ENCODE assay signal across 19 cellular contexts in genomic region chr1:3315399-3315798, GRCh38.
DNase-seq lines count a peak whose midpoint lies in the region; ATAC-seq and TF ChIP-seq lines count a peak whose summit lies in the region.
"Had no signal": no experiment of that assay in that cellular context is flagged by ENCODE, and none has a peak within 500 bp of the region (broad histone marks: within the 10 kb centered on the region; RNA-seq: fewer than 3 reads in every experiment).

No MANE protein-coding gene starts in this region.

- POLR2A ChIA-PET in activated CD8-positive, alpha-beta T cell treated with anti-CD3 and anti-CD28 coated beads for 36 hours (lab: Charles Lee) = no interaction called here

- peaks cover 32% of the 10 kb centered on the region for H3K4me1 ChIP-seq in iPS-18a (ENCODE audit: control insufficient read depth, low read depth, low read length)
- peaks cover 38% of the 10 kb centered on the region for H3K4me1 ChIP-seq in smooth muscle cell (ENCODE audit: low read depth)
- H3K4me1 ChIP-seq in mammary epithelial cell (ENCODE audit: insufficient read depth, low read length) = peaks cover 3% of the 10 kb centered on the region

- peaks cover 25% of the 10 kb centered on the region for H3K27me3 Mint-ChIP-seq in activated naive CD4-positive, alpha-beta T cell treated with anti-CD3 and anti-CD28 coated beads, Interleukin-2, amount 10 ng/mL, durations not matched to agents 7 days and 5 days
- H3K27me3 Mint-ChIP-seq in activated CD8-positive, alpha-beta T cell treated with anti-CD3 and anti-CD28 coated beads for 36 hours = peaks cover 17% of the 10 kb centered on the region

- H3K9me3 ChIP-seq in iPS-18a (ENCODE audit: control insufficient read depth, low read depth, low read length) (no peaks in the 10 kb centered on the region), smooth muscle cell (replicated peaks; ENCODE audit: low read depth) (no peaks in the 10 kb centered on the region), mammary epithelial cell (replicated peaks; ENCODE audit: insufficient read depth, low read length) (peaks cover 38% of the 10 kb centered on the region)
- H3K9me3 ChIP-seq: suprapubic skin had no signal

- H3K4me2 ChIP-seq in smooth muscle cell = peak overlapping the region; percentile 25
- no peak overlapping the region for H3K4me2 ChIP-seq in mammary epithelial cell (ENCODE audit: insufficient read depth, low read depth, low read length)

- in situ Hi-C loops in mammary epithelial cell (cut with MboI; ENCODE audit: low sequenced_read_pairs in 2 of 2) = no loop called here

- TF ChIP-seq CTCF in activated CD8-positive, alpha-beta T cell treated with anti-CD3 and anti-CD28 coated beads for 36 hours (IDR thresholded peaks at IDR 0.05) = no peak
- TF ChIP-seq CTCF in smooth muscle cell (IDR thresholded peaks at IDR 0.05; ENCODE audit: borderline replicate concordance, insufficient read depth, poor library complexity, severe bottlenecking) = no peak
- no peak for TF ChIP-seq CTCF in mammary epithelial cell (conservative IDR thresholded peaks at IDR 0.05 in 1 of 2, IDR thresholded peaks at IDR 0.05 in 1 of 2; ENCODE audit: extremely low read depth in 1 of 2, insufficient read depth in 1 of 2, low read depth in 1 of 2, low read length in 2 of 2)

- intact Hi-C loops in activated CD8-positive, alpha-beta T cell treated with anti-CD3 and anti-CD28 coated beads for 36 hours (cut with micrococcal nuclease) = no loop called here
- intact Hi-C loops in mammary epithelial cell (cut with micrococcal nuclease) = no loop called here

- BruUV-seq in mammary epithelial cell (replicated peaks; lab: Mats Ljungman, UMichigan) = no TSS peak

- H3K4me3 ChIP-seq in iPS-18a (ENCODE audit: low read length) (peak overlapping the region; percentile 16), smooth muscle cell (no peak overlapping the region), mammary epithelial cell (replicated peaks in 1 of 3; ENCODE audit: insufficient read depth in 1 of 3, low read depth in 2 of 3, low read length in 3 of 3) (no peak overlapping the region)
- H3K4me3 ChIP-seq: lung, spleen, suprapubic skin had no signal

- DNase-seq in activated naive CD4-positive, alpha-beta T cell treated with anti-CD3 and anti-CD28 coated beads, Interleukin-2, amount 10 ng/mL, durations not matched to agents 7 days and 5 days = no peak
- no peak for DNase-seq in activated naive CD4-positive, alpha-beta T cell treated with anti-CD3 and anti-CD28 coated beads, Interleukin-2, amount 50 U/mL, for 16 hours
- no peak for DNase-seq in activated CD8-positive, alpha-beta T cell treated with anti-CD3 and anti-CD28 coated beads for 36 hours
- DNase-seq in smooth muscle cell (lab: John Stamatoyannopoulos, UW; ENCODE audit: unreplicated experiment) (no peak), mammary epithelial cell (no peak), mucosa of gallbladder (ENCODE audit: low spot score) (no peak)
- DNase-seq: ACHN; DMS53; MM.1S; NCI-H146; NCI-H2227 treated with DMSO at 0.1 percent for 48 hours; NCI-H774; spleen; stimulated activated CD8-positive, alpha-beta memory T cell treated with anti-CD3 and anti-CD28 coated beads, Interleukin-4, amount 100 ng/mL, for 48 hours had no signal

- H3K9me3 Mint-ChIP-seq in activated naive CD4-positive, alpha-beta T cell treated with anti-CD3 and anti-CD28 coated beads, Interleukin-2, amount 10 ng/mL, durations not matched to agents 7 days and 5 days = peaks cover 27% of the 10 kb centered on the region
- peaks cover 6% of the 10 kb centered on the region for H3K9me3 Mint-ChIP-seq in activated CD8-positive, alpha-beta T cell treated with anti-CD3 and anti-CD28 coated beads for 36 hours

- H2AFZ ChIP-seq in smooth muscle cell (ENCODE audit: low read depth) (no peak overlapping the region), mammary epithelial cell (ENCODE audit: low read depth, low read length) (no peak overlapping the region)

- peaks cover 5% of the 10 kb centered on the region for H3K4me1 Mint-ChIP-seq in activated naive CD4-positive, alpha-beta T cell treated with anti-CD3 and anti-CD28 coated beads, Interleukin-2, amount 10 ng/mL, durations not matched to agents 7 days and 5 days
- H3K4me1 Mint-ChIP-seq in activated CD8-positive, alpha-beta T cell treated with anti-CD3 and anti-CD28 coated beads for 36 hours (ENCODE audit: low read depth) = peaks cover 19% of the 10 kb centered on the region

- ATAC-seq in activated CD8-positive, alpha-beta T cell treated with anti-CD3 and anti-CD28 coated beads for 36 hours = no peak
- ATAC-seq in HG02678 (IDR thresholded peaks at IDR 0.05; ENCODE audit: unreplicated experiment) = no peak

- H3K4me3 Mint-ChIP-seq in activated naive CD4-positive, alpha-beta T cell treated with anti-CD3 and anti-CD28 coated beads, Interleukin-2, amount 10 ng/mL, durations not matched to agents 7 days and 5 days = no peak overlapping the region
- no peak overlapping the region for H3K4me3 Mint-ChIP-seq in activated CD8-positive, alpha-beta T cell treated with anti-CD3 and anti-CD28 coated beads for 36 hours
- H3K4me3 Mint-ChIP-seq: IgD-negative memory B cell had no signal

- 84% methylated on average over 6 of the region's 6 CpGs for WGBS in smooth muscle cell (ENCODE audit: low lambda C conversion rate)
- WGBS in mammary epithelial cell (ENCODE audit: low coverage, missing lambda C conversion rate) = 33% methylated on average over 6 of the region's 6 CpGs

- peaks cover 29% of the 10 kb centered on the region for H3F3A ChIP-seq in smooth muscle cell (ENCODE audit: low read depth)

- peaks cover 2% of the 10 kb centered on the region for H3K36me3 Mint-ChIP-seq in activated naive CD4-positive, alpha-beta T cell treated with anti-CD3 and anti-CD28 coated beads, Interleukin-2, amount 10 ng/mL, durations not matched to agents 7 days and 5 days
- H3K36me3 Mint-ChIP-seq in activated CD8-positive, alpha-beta T cell treated with anti-CD3 and anti-CD28 coated beads for 36 hours (ENCODE audit: low read depth) = no peaks in the 10 kb centered on the region

- H3K27me3 ChIP-seq in iPS-18a (ENCODE audit: control insufficient read depth, insufficient read depth, low read length) (peaks cover 59% of the 10 kb centered on the region), smooth muscle cell (ENCODE audit: low read depth) (no peaks in the 10 kb centered on the region), mammary epithelial cell (ENCODE audit: insufficient read depth, low read length) (no peaks in the 10 kb centered on the region)

- dilution Hi-C loops in mammary epithelial cell (cut with HindIII; ENCODE audit: low sequenced_read_pairs) = no loop called here

- H3K79me2 ChIP-seq in smooth muscle cell (ENCODE audit: low read depth) (no peaks in the 10 kb centered on the region), mammary epithelial cell (ENCODE audit: insufficient read depth, low read length) (no peaks in the 10 kb centered on the region)

- H3K27ac Mint-ChIP-seq in activated naive CD4-positive, alpha-beta T cell treated with anti-CD3 and anti-CD28 coated beads, Interleukin-2, amount 10 ng/mL, durations not matched to agents 7 days and 5 days = peak overlapping the region; percentile 11
- peak overlapping the region; percentile 42 for H3K27ac Mint-ChIP-seq in activated CD8-positive, alpha-beta T cell treated with anti-CD3 and anti-CD28 coated beads for 36 hours
- H3K27ac Mint-ChIP-seq: IgD-negative memory B cell had no signal

- H3K36me3 ChIP-seq in iPS-18a (ENCODE audit: control insufficient read depth, low read depth, low read length) (no peaks in the 10 kb centered on the region), smooth muscle cell (ENCODE audit: low read depth) (no peaks in the 10 kb centered on the region), mammary epithelial cell (ENCODE audit: insufficient read depth, low read length) (no peaks in the 10 kb centered on the region)
- H3K36me3 ChIP-seq: spleen, suprapubic skin had no signal

- H3K27ac ChIP-seq in iPS-18a (ENCODE audit: low read length) (no peak overlapping the region), smooth muscle cell (ENCODE audit: low read depth) (peak overlapping the region; percentile 99), mammary epithelial cell (ENCODE audit: insufficient read depth, low read depth, low read length) (no peak overlapping the region)
- H3K27ac ChIP-seq: suprapubic skin had no signal

- CTCF ChIA-PET in activated naive CD4-positive, alpha-beta T cell treated with anti-CD3 and anti-CD28 coated beads, Interleukin-2, amount 10 ng/mL, durations not matched to agents 7 days and 5 days (lab: Charles Lee) = no interaction called here
- CTCF ChIA-PET in activated CD8-positive, alpha-beta T cell treated with anti-CD3 and anti-CD28 coated beads for 36 hours (lab: Charles Lee) = no interaction called here
- CTCF ChIA-PET in mammary epithelial cell (lab: Charles Lee; ENCODE audit: low non-redundant PET) = no interaction called here

- H4K20me1 ChIP-seq in smooth muscle cell (ENCODE audit: low read depth) = no peaks in the 10 kb centered on the region
- H4K20me1 ChIP-seq in mammary epithelial cell (ENCODE audit: insufficient read depth, low read length) = no peaks in the 10 kb centered on the region

- H3K9ac ChIP-seq in iPS-18a (ENCODE audit: low read length) = no peak overlapping the region
- no peak overlapping the region for H3K9ac ChIP-seq in smooth muscle cell (ENCODE audit: low read depth)
- no peak overlapping the region for H3K9ac ChIP-seq in mammary epithelial cell (ENCODE audit: insufficient read depth, low read length)
